24 cellular contexts compared by ENCODE assay signal in genomic region chr10:23974886-23975830, GRCh38.
A peak's percentile ranks its signal among the peaks of the same experiment; 100 is the strongest.
DNase-seq lines count a peak whose midpoint lies in the region; ATAC-seq and TF ChIP-seq lines count a peak whose summit lies in the region.
"Had no signal": no experiment of that assay in that cellular context is flagged by ENCODE, and none has a peak within 500 bp of the region (broad histone marks: within the 10 kb centered on the region; RNA-seq: fewer than 3 reads in every experiment).

No MANE protein-coding gene starts in this region.

- no peaks in the 10 kb centered on the region for H3K36me3 Mint-ChIP-seq in activated T-cell treated with anti-CD3 and anti-CD28 coated beads, Interleukin-2, amount 50 U/mL, for 24 hours (ENCODE audit: low read depth)
- H3K36me3 Mint-ChIP-seq: CD14-positive monocyte; CD8-positive, alpha-beta memory T cell had no signal

- H3K36me3 ChIP-seq in mesendoderm (ENCODE audit: control insufficient read depth, insufficient read depth, low read length): no peaks in the 10 kb centered on the region
- H3K36me3 ChIP-seq: BE2C, MG63, SJSA1 had no signal

- no peak overlapping the region for H3K9ac ChIP-seq in mesendoderm (ENCODE audit: low read length)

- no peaks in the 10 kb centered on the region for H3K27me3 Mint-ChIP-seq in activated T-cell treated with anti-CD3 and anti-CD28 coated beads, Interleukin-2, amount 50 U/mL, for 24 hours

- no peak overlapping the region for H3K56ac ChIP-seq in mesendoderm (ENCODE audit: low read length)

- peak; percentile 44 for DNase-seq in DMS53 (lab: John Stamatoyannopoulos, UW)
- peak; percentile 27 for DNase-seq in epithelial cell of proximal tubule (ENCODE audit: low read depth)
- DNase-seq in mesendoderm: peak; percentile 6
- DNase-seq in renal cortical epithelial cell (ENCODE audit: low read depth): peak; percentile 66
- no peak for DNase-seq in activated T-cell treated with anti-CD3 and anti-CD28 coated beads, Interleukin-2, amount 50 U/mL, for 24 hours
- DNase-seq in HPDE6-E6E7 (ENCODE audit: extremely low spot score): no peak
- no peak for DNase-seq in cortex of kidney (lab: John Stamatoyannopoulos, UW)
- DNase-seq: 8988T; ACHN; BE2C; CD8-positive, alpha-beta memory T cell; DMS 273 treated with DMSO at 0.1 percent for 48 hours; DND-41; IMR-90; KG1; MG63; NCI-H1105 treated with DMSO at 0.1 percent for 48 hours; NCI-H2029 treated with DMSO at 0.1 percent for 48 hours; NCI-H446 treated with DMSO at 0.1 percent for 48 hours; Right ventricle myocardium superior; RPMI8226 had no signal

- no peak overlapping the region for H3K27ac Mint-ChIP-seq in activated T-cell treated with anti-CD3 and anti-CD28 coated beads, Interleukin-2, amount 50 U/mL, for 24 hours
- H3K27ac Mint-ChIP-seq: CD14-positive monocyte; CD8-positive, alpha-beta memory T cell had no signal

- no peaks in the 10 kb centered on the region for H3K27me3 ChIP-seq in mesendoderm (ENCODE audit: insufficient read depth, low read length, poor library complexity)
- H3K27me3 ChIP-seq: BE2C, MG63, SJSA1 had no signal

- H3K4me1 ChIP-seq in mesendoderm (ENCODE audit: control insufficient read depth, low read depth, low read length): no peaks in the 10 kb centered on the region
- H3K4me1 ChIP-seq: BE2C, SJSA1 had no signal

- H3K79me2 ChIP-seq in mesendoderm (ENCODE audit: control insufficient read depth, insufficient read depth, low read length): no peaks in the 10 kb centered on the region

- no peak overlapping the region for H3K4me3 Mint-ChIP-seq in activated T-cell treated with anti-CD3 and anti-CD28 coated beads, Interleukin-2, amount 50 U/mL, for 24 hours
- H3K4me3 Mint-ChIP-seq: CD14-positive monocyte; CD8-positive, alpha-beta memory T cell had no signal

- H3K4ac ChIP-seq in mesendoderm (ENCODE audit: low read depth, low read length): no peak overlapping the region

- no peak overlapping the region for H3K23ac ChIP-seq in mesendoderm (ENCODE audit: low read length)

- no peak overlapping the region for H4K5ac ChIP-seq in mesendoderm (ENCODE audit: low read length)

- H2BK120ac ChIP-seq in mesendoderm (ENCODE audit: low read depth, low read length): no peak overlapping the region

- H3K4me1 Mint-ChIP-seq in activated T-cell treated with anti-CD3 and anti-CD28 coated beads, Interleukin-2, amount 50 U/mL, for 24 hours (ENCODE audit: low read depth): no peaks in the 10 kb centered on the region
- H3K4me1 Mint-ChIP-seq: CD14-positive monocyte; CD8-positive, alpha-beta memory T cell had no signal

- no peak overlapping the region for H3K27ac ChIP-seq in mesendoderm (ENCODE audit: low read depth, low read length)
- H3K27ac ChIP-seq: SJSA1 had no signal

- WGBS in mesendoderm (ENCODE audit: extremely low coverage, insufficient coverage, low lambda C conversion rate): no CpG with 5 or more reads among the region's 6 CpGs

- no peak overlapping the region for H4K8ac ChIP-seq in mesendoderm (ENCODE audit: low read depth, low read length)

- no peak overlapping the region for H2BK5ac ChIP-seq in mesendoderm (ENCODE audit: low read length)

- no peak overlapping the region for H3K4me2 ChIP-seq in mesendoderm (ENCODE audit: low read length)

- H2BK15ac ChIP-seq in mesendoderm (replicated peaks; ENCODE audit: low read depth): no peak overlapping the region

- no peaks in the 10 kb centered on the region for H3K79me1 ChIP-seq in mesendoderm (ENCODE audit: low read length)

- H3K18ac ChIP-seq in mesendoderm (ENCODE audit: low read length): no peak overlapping the region

- H2AK5ac ChIP-seq in mesendoderm (ENCODE audit: low read length): no peak overlapping the region

- no peaks in the 10 kb centered on the region for H3K9me3 Mint-ChIP-seq in activated T-cell treated with anti-CD3 and anti-CD28 coated beads, Interleukin-2, amount 50 U/mL, for 24 hours

- no peak for ATAC-seq in GM18873 (IDR thresholded peaks at IDR 0.05; ENCODE audit: low FRiP score, unreplicated experiment)

- H3K4me3 ChIP-seq in epithelial cell of proximal tubule (ENCODE audit: low read depth, low read length) (no peak overlapping the region), mesendoderm (ENCODE audit: low read length) (no peak overlapping the region)
- H3K4me3 ChIP-seq: MG63, SJSA1 had no signal

- TF ChIP-seq CTCF in epithelial cell of proximal tubule (conservative IDR thresholded peaks at IDR 0.05; ENCODE audit: low read depth, low read length): no peak

Comparison
In these comparisons a context has a peak if more than half of its experiments do, and no peak if none do; other contexts are left out.
1. DNase-seq: peak in DMS53 (single experiment), epithelial cell of proximal tubule (single experiment), mesendoderm (single experiment) and renal cortical epithelial cell (single experiment); none in activated T-cell treated with anti-CD3 and anti-CD28 coated beads, Interleukin-2, amount 50 U/mL, for 24 hours (single experiment), HPDE6-E6E7 (single experiment) and cortex of kidney (single experiment).